ENCODE assay signal across 8 cellular contexts in the genomic region with DNA sequence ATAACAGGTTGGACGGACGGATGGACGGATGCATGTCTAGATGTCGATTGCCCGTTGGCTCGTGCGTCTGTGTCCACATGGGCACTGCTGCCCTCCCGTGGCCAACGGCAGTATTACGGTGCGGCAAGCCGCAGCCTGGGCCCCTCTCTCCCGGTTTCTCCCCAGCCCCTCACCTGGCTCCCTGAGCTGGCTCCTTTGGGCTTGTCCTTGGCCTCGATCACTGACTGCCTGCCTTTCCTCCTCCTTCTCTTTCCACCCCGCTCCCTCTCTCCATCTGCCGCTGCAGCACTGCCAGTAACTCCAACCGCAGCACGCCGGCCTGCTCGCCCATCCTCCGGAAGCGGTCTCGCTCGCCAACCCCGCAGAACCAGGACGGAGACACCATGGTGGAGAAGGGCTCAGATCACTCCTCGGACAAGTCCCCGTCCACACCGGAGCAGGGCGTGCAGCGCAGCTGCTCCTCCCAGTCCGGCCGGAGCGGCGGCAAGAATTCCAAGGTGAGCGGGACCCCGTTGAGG.
DNase-seq lines count a peak whose midpoint lies in the region; FAIRE-seq lines count a peak whose summit lies in the region.

No MANE protein-coding gene starts in this region.

- H3K36me3 ChIP-seq in HAP-1 (replicated peaks), result no peaks in the 10 kb centered on the region

- in situ Hi-C loops in HAP-1 (cut with MboI; ENCODE audit: low sequenced_read_pairs), result loop anchor here (10.0 kb wide), 1 partner anchor 62 kb away; no protein-coding TSS in a partner anchor

- FAIRE-seq in G401.6 (lab: Jason Lieb, UNC), result peak; percentile 41

- CTCF ChIA-PET in activated CD4-positive, alpha-beta T cell treated with anti-CD3 and anti-CD28 coated beads, Interleukin-2, amount 10 ng/mL, durations not matched to agents 7 days and 5 days (lab: Charles Lee), result interaction anchor here (0.6 to 1.2 kb wide), 3 partner anchors 16 to 475 kb away, joined by 3 to 4 read pairs (median 3); no protein-coding TSS in a partner anchor

- H3K9me3 Mint-ChIP-seq in activated CD4-positive, alpha-beta T cell treated with anti-CD3 and anti-CD28 coated beads, Interleukin-2, amount 10 ng/mL, durations not matched to agents 7 days and 5 days, result no peaks in the 10 kb centered on the region

- no peaks in the 10 kb centered on the region for H3K27me3 ChIP-seq in HAP-1 (ENCODE audit: low read depth)

- POLR2A ChIA-PET in activated CD4-positive, alpha-beta T cell treated with anti-CD3 and anti-CD28 coated beads, Interleukin-2, amount 10 ng/mL, durations not matched to agents 7 days and 5 days (lab: Charles Lee), result no interaction called here

- H3K4me3 ChIP-seq in HAP-1, result no peak overlapping the region

- H3K36me3 Mint-ChIP-seq in activated CD4-positive, alpha-beta T cell treated with anti-CD3 and anti-CD28 coated beads, Interleukin-2, amount 10 ng/mL, durations not matched to agents 7 days and 5 days (ENCODE audit: low read depth), result no peaks in the 10 kb centered on the region

- H3K4me1 Mint-ChIP-seq in activated CD4-positive, alpha-beta T cell treated with anti-CD3 and anti-CD28 coated beads, Interleukin-2, amount 10 ng/mL, durations not matched to agents 7 days and 5 days, result peaks cover 21% of the 10 kb centered on the region

- H3K4me3 Mint-ChIP-seq in activated CD4-positive, alpha-beta T cell treated with anti-CD3 and anti-CD28 coated beads, Interleukin-2, amount 10 ng/mL, durations not matched to agents 7 days and 5 days, result no peak overlapping the region

- H3K27me3 Mint-ChIP-seq in activated CD4-positive, alpha-beta T cell treated with anti-CD3 and anti-CD28 coated beads, Interleukin-2, amount 10 ng/mL, durations not matched to agents 7 days and 5 days, result no peaks in the 10 kb centered on the region

- no peaks in the 10 kb centered on the region for H3K4me1 ChIP-seq in HAP-1

- H3K9me3 ChIP-seq in HAP-1, result no peaks in the 10 kb centered on the region

- no peak overlapping the region for H3K27ac Mint-ChIP-seq in activated CD4-positive, alpha-beta T cell treated with anti-CD3 and anti-CD28 coated beads, Interleukin-2, amount 10 ng/mL, durations not matched to agents 7 days and 5 days

- DNase-seq in HAP-1 (ENCODE audit: low spot score in 2 of 2) (peak; percentile 37 to 86), NCI-H1694 treated with DMSO at 0.1 percent for 48 hours (lab: John Stamatoyannopoulos, UW) (peak; percentile 4), cerebellar nuclear complex (lab: John Stamatoyannopoulos, UW) (peak; percentile 79 to 84), left kidney (ENCODE audit: low read depth, low spot score) (peak; percentile 74), NCI-H1048 (lab: John Stamatoyannopoulos, UW) (no peak)
- DNase-seq in activated CD4-positive, alpha-beta T cell treated with anti-CD3 and anti-CD28 coated beads, Interleukin-2, amount 10 ng/mL, durations not matched to agents 7 days and 5 days, result peak; percentile 64
- DNase-seq in stimulated activated CD4-positive, alpha-beta T cell treated with anti-CD3 and anti-CD28 coated beads, TNF-alpha, amount 100 ng/mL, for 24 hours (ENCODE audit: low read depth in 3 of 3), result peak; percentile 27 to 72 (median 50)
